In genomic region chr4:2275546-2276251, GRCh38 we compare ENCODE assay signal across 23 cellular contexts.
"Had no signal": no experiment of that assay in that cellular context is flagged by ENCODE, and none has a peak within 500 bp of the region (broad histone marks: within the 10 kb centered on the region; RNA-seq: fewer than 3 reads in every experiment).

No MANE protein-coding gene starts in this region.

- H3K27me3 ChIP-seq: adrenal gland, breast epithelium, upper lobe of left lung had no signal

- H3K9me3 ChIP-seq: adrenal gland, breast epithelium, mucosa of descending colon, upper lobe of left lung had no signal

- H3K4me3 Mint-ChIP-seq: activated naive CD8-positive, alpha-beta T cell; activated T-cell treated with anti-CD3 and anti-CD28 coated beads, Interleukin-2, amount 50 U/mL, for 4 hours; neural crest cell; T-helper 1 cell treated with Interleukin-12 subunit alpha and Interleukin-12 subunit beta and Interleukin-4 antibody, amounts not matched to agents 30 μg/mL and 1 μg/mL, for 36 hours; WTC11 had no signal

- H3K27ac ChIP-seq: adrenal gland, breast epithelium, skin epidermis, upper lobe of left lung had no signal

- H3K4me1 Mint-ChIP-seq: neural crest cell, WTC11 had no signal

- H3K9me3 Mint-ChIP-seq: activated T-cell treated with anti-CD3 and anti-CD28 coated beads, Interleukin-2, amount 50 U/mL, for 4 hours; activated T-helper 2 cell treated with anti-CD3 and anti-CD28 coated beads, Interferon-gamma antibody, Interleukin-2, Interleukin-4, amounts not matched to agents 10 μg/mL and 5 μg/mL and 100 μg/mL, durations not matched to agents 14 hours and 24 hours and 36 hours; neural crest cell; T-helper 1 cell treated with Interleukin-12 subunit alpha and Interleukin-12 subunit beta and Interleukin-4 antibody, amounts not matched to agents 30 μg/mL and 1 μg/mL, for 36 hours; WTC11 had no signal

- H3K27me3 Mint-ChIP-seq: activated naive CD8-positive, alpha-beta T cell had no signal

- H3K4me3 ChIP-seq: adrenal gland, breast epithelium, mucosa of descending colon, skin epidermis, upper lobe of left lung had no signal

- H3K36me3 ChIP-seq: adrenal gland, breast epithelium had no signal

- H3K4me1 ChIP-seq: breast epithelium, upper lobe of left lung had no signal

- H3K27ac Mint-ChIP-seq: activated naive CD8-positive, alpha-beta T cell; activated T-helper 2 cell treated with anti-CD3 and anti-CD28 coated beads, Interferon-gamma antibody, Interleukin-2, Interleukin-4, amounts not matched to agents 10 μg/mL and 5 μg/mL and 100 μg/mL, durations not matched to agents 14 hours and 24 hours and 36 hours; progenitor cell of endocrine pancreas; T-helper 1 cell treated with Interleukin-12 subunit alpha and Interleukin-12 subunit beta and Interleukin-4 antibody, amounts not matched to agents 30 μg/mL and 1 μg/mL, for 36 hours; WTC11 had no signal

- DNase-seq: activated CD8-positive, alpha-beta memory T cell treated with anti-CD3 and anti-CD28 coated beads, Interleukin-2, amount 50 U/mL, for 48 hours; activated naive CD4-positive, alpha-beta T cell; activated T-cell treated with anti-CD3 and anti-CD28 coated beads, Interleukin-2, amount 50 U/mL, for 4 hours; adrenal gland; cerebellar nuclear complex; cortex of kidney; effector CD4-positive, alpha-beta T cell; kidney glomerular epithelial cell; mesendoderm; stimulated activated CD4-positive, alpha-beta T cell treated with anti-CD3 and anti-CD28 coated beads, Interleukin-2, amount 100 ng/mL, for 48 hours; stimulated activated CD8-positive, alpha-beta memory T cell treated with anti-CD3 and anti-CD28 coated beads, Interleukin-4, amount 100 ng/mL, for 48 hours; stimulated activated naive CD4-positive, alpha-beta T cell; T1000 had no signal

- ATAC-seq: activated T-cell treated with anti-CD3 and anti-CD28 coated beads, Interleukin-2, amount 50 U/mL, for 4 hours; mucosa of descending colon; WTC11 had no signal

- H3K36me3 Mint-ChIP-seq: activated naive CD8-positive, alpha-beta T cell; WTC11 had no signal
